ENCODE assay signal across 8 cellular contexts in the genomic region with DNA sequence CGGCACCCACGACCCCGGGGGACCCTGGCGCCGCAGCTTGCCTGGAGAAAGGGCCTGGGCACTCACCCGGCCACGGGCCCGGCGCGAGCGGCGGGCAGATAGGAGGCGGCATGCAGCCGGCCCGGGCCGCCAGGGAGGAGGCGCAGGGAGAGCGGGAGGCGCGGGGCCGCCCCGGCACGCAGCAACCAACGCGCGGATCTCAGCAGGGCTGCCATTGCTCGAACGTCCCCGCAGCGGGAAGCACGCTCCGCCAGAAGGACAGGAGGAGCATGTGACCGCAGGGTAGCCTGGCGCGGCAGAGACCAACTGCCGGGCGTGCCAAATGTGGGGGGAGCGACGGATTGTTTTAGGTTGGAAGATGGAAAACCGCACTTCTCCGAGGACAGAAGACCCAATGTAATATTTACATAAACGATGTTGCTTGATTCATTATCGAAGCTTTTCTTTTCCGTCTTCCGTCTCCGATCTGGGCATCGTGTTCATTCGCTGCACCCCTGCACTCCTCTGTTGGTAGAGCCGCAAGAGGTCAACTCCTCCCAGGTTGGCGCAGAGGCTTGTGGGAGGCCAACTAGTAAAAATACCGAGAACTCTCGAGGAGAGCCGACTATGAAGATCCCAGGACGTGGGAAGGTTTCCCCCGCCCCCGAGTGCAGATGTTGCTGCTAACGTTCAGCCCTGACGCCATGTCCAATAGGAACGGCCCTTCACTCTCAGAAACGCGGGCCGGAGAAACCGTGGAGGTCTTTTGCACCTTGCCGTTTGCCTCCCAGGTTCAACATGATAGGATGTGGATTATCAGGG. TPM values are rescaled to one million over a fixed set of nuclear protein-coding genes. Genes with fewer than 3 reads are reported as not detected.
DNase-seq lines count a peak whose midpoint lies in the region; ATAC-seq and TF ChIP-seq lines count a peak whose summit lies in the region.

A gene (minus strand): TSS at position 257 of the 801 bp plus-strand sequence. CDS start 42 bp downstream, at position 215.

- peak within 1 kb of the TSS; percentile 93 for H3K4me3 ChIP-seq in HEK293 (ENCODE audit: low read depth, low read length)
- H3K4me3 ChIP-seq in neural progenitor cell = peak within 1 kb of the TSS; percentile 92

- TF ChIP-seq CTCF in HEK293 (tag by site-specific recombination; IDR thresholded peaks at IDR 0.05) = no peak
- no peak for TF ChIP-seq CTCF in foreskin keratinocyte (conservative IDR thresholded peaks at IDR 0.05)
- TF ChIP-seq CTCF in neural progenitor cell (IDR thresholded peaks at IDR 0.05) = no peak

- no peaks in the 10 kb centered on the region for H3K27me3 Mint-ChIP-seq in neural progenitor cell (ENCODE audit: insufficient read depth, low read depth)

- ATAC-seq in foreskin keratinocyte = peak; percentile 94

- peak within 1 kb of the TSS; percentile 80 for H3K4me2 ChIP-seq in neural progenitor cell

- H3K79me2 ChIP-seq in neural progenitor cell (ENCODE audit: low read depth) = peaks cover 49% of the 10 kb centered on the region

- no peaks in the 10 kb centered on the region for H3K9me3 Mint-ChIP-seq in neural progenitor cell

- H3K36me3 Mint-ChIP-seq in neural progenitor cell = peaks cover 25% of the 10 kb centered on the region

- peaks cover 0 to 38% of the 10 kb centered on the region in 2 experiments; a peak in 2 of 3 replicates for H3K36me3 ChIP-seq in HEK293 (ENCODE audit: control insufficient read depth in 2 of 2, insufficient read depth in 1 of 2, low read length in 2 of 2)
- H3K36me3 ChIP-seq in neural progenitor cell = no peaks in the 10 kb centered on the region

- H3K27me3 ChIP-seq in foreskin keratinocyte (no peaks in the 10 kb centered on the region), neural progenitor cell (no peaks in the 10 kb centered on the region)

- H3K27ac ChIP-seq in HEK293 (ENCODE audit: extremely low read depth, low read depth, low read length) (peak within 1 kb of the TSS; percentile 62), foreskin keratinocyte (peak within 1 kb of the TSS; percentile 94), neural progenitor cell (peak within 1 kb of the TSS; percentile 95)

- H3F3A ChIP-seq in neural progenitor cell (ENCODE audit: low read depth) = peaks cover 7% of the 10 kb centered on the region

- peak within 1 kb of the TSS; percentile 95 for H3K4me3 Mint-ChIP-seq in neural progenitor cell

- peak within 1 kb of the TSS; percentile 100 for H3K27ac Mint-ChIP-seq in neural progenitor cell

- H3K9ac ChIP-seq in neural progenitor cell = peak within 1 kb of the TSS; percentile 93

- peaks cover 42% of the 10 kb centered on the region for H4K20me1 ChIP-seq in neural progenitor cell (ENCODE audit: low read depth)

- H3K4me1 Mint-ChIP-seq in neural progenitor cell = peaks cover 26% of the 10 kb centered on the region

- H3K9me3 ChIP-seq in HEK293 (ENCODE audit: control insufficient read depth, insufficient read depth, low read depth, low read length) (no peaks in the 10 kb centered on the region), neural progenitor cell (ENCODE audit: low read depth) (no peaks in the 10 kb centered on the region)

- in situ Hi-C loops in SK-MEL-5 (cut with HindIII; ENCODE audit: low pct_unique_long_range_greater_than_20kb, low sequenced_read_pairs) = no loop called here

- POLR2A ChIA-PET in HEK293 (lab: Yijun Ruan, JAX) = interaction anchor here (1.1 kb wide), 1 partner anchor 400 kb away, joined by 4 read pairs; a partner anchor contains a TSS

- CTCF ChIA-PET in HEK293 (lab: Yijun Ruan, JAX) = interaction anchor here (0.6 to 1.7 kb wide), 4 partner anchors 10 to 118 kb away, joined by 3 to 5 read pairs (median 4); no protein-coding TSS in a partner anchor

- peak within 1 kb of the TSS; percentile 63 for H2AFZ ChIP-seq in neural progenitor cell (replicated peaks)

- H3K4me1 ChIP-seq in HEK293 (ENCODE audit: control insufficient read depth, insufficient read depth, low read length) (peaks cover 4% of the 10 kb centered on the region; the same call in 1 of the 2 replicates), foreskin keratinocyte (peaks cover 16% of the 10 kb centered on the region), neural progenitor cell (peaks cover 11% of the 10 kb centered on the region)

- DNase-seq in GDM1 (lab: John Stamatoyannopoulos, UW) (peak; percentile 86), MV-4-11 (lab: John Stamatoyannopoulos, UW) (peak; percentile 97), SK-MEL-5 (ENCODE audit: low read depth, low spot score) (peak; percentile 99), foreskin keratinocyte (peak; percentile 88 to 94), neural progenitor cell (ENCODE audit: low spot score) (peak; percentile 97), stromal cell of bone marrow (ENCODE audit: low read depth) (peak; percentile 96)
- DNase-seq in activated naive CD4-positive, alpha-beta T cell treated with Interleukin-2 at 50 U/mL for 16 hours = peak; percentile 91

TF ChIP-seq in HEK293, 187 proteins besides CTCF, POLR2A, EP300 and RAD21 (continues in another document):
- TF ChIP-seq ZNF266 (tag by site-specific recombination; IDR thresholded peaks at IDR 0.05; ENCODE audit: low read depth) = no peak
- no peak for TF ChIP-seq ZNF521 (tag by site-specific recombination; IDR thresholded peaks at IDR 0.05)
- TF ChIP-seq, protein P1, sequence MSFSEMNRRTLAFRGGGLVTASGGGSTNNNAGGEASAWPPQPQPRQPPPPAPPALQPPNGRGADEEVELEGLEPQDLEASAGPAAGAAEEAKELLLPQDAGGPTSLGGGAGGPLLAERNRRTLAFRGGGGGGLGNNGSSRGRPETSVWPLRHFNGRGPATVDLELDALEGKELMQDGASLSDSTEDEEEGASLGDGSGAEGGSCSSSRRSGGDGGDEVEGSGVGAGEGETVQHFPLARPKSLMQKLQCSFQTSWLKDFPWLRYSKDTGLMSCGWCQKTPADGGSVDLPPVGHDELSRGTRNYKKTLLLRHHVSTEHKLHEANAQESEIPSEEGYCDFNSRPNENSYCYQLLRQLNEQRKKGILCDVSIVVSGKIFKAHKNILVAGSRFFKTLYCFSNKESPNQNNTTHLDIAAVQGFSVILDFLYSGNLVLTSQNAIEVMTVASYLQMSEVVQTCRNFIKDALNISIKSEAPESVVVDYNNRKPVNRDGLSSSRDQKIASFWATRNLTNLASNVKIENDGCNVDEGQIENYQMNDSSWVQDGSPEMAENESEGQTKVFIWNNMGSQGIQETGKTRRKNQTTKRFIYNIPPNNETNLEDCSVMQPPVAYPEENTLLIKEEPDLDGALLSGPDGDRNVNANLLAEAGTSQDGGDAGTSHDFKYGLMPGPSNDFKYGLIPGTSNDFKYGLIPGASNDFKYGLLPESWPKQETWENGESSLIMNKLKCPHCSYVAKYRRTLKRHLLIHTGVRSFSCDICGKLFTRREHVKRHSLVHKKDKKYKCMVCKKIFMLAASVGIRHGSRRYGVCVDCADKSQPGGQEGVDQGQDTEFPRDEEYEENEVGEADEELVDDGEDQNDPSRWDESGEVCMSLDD (tag by site-specific recombination; IDR thresholded peaks at IDR 0.05) = no peak
- TF ChIP-seq, protein P2, sequence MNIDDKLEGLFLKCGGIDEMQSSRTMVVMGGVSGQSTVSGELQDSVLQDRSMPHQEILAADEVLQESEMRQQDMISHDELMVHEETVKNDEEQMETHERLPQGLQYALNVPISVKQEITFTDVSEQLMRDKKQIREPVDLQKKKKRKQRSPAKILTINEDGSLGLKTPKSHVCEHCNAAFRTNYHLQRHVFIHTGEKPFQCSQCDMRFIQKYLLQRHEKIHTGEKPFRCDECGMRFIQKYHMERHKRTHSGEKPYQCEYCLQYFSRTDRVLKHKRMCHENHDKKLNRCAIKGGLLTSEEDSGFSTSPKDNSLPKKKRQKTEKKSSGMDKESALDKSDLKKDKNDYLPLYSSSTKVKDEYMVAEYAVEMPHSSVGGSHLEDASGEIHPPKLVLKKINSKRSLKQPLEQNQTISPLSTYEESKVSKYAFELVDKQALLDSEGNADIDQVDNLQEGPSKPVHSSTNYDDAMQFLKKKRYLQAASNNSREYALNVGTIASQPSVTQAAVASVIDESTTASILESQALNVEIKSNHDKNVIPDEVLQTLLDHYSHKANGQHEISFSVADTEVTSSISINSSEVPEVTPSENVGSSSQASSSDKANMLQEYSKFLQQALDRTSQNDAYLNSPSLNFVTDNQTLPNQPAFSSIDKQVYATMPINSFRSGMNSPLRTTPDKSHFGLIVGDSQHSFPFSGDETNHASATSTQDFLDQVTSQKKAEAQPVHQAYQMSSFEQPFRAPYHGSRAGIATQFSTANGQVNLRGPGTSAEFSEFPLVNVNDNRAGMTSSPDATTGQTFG (tag by site-specific recombination; IDR thresholded peaks at IDR 0.05; ENCODE audit: borderline replicate concordance) = no peak
- TF ChIP-seq ZNF2 (tag by site-specific recombination; IDR thresholded peaks at IDR 0.05) = 0 out of 2 replicates have a peak, but pooled peaks have one; percentile 41
- TF ChIP-seq ZNF544 (tag by site-specific recombination; IDR thresholded peaks at IDR 0.05) = no peak

RNA-seq across cellular contexts. Expression of the gene that starts here (rescaled TPM):
- total RNA-seq in SK-MEL-5 (2014; rRNA removed; shearing (Covaris generic)) = 162 and 169 TPM in 2 replicates
- 157 and 164 TPM in 2 replicates for polyA plus RNA-seq in SK-MEL-5 (2015; cell fraction: cytosol; rRNA removed)
- polyA plus RNA-seq in SK-MEL-5 (2015; cell fraction: nucleus; rRNA removed) = 152 and 166 TPM in 2 replicates
- 66.6 and 78.6 TPM in 2 replicates for total RNA-seq in foreskin keratinocyte
- polyA plus RNA-seq in foreskin keratinocyte = 36.6 and 44.7 TPM in 2 replicates
- 121 and 214 TPM in 2 replicates for total RNA-seq in neural progenitor cell (ENCODE audit: low replicate concordance)

Comparison
In these comparisons a context has a peak if more than half of its experiments do, and no peak if none do; other contexts are left out.
1. Peak in every context shown above with its lines: DNase-seq, ATAC-seq, H3K4me3 ChIP-seq and H3K27ac ChIP-seq.